Comparison of ENCODE assay signal across 18 cellular contexts in the genomic region with DNA sequence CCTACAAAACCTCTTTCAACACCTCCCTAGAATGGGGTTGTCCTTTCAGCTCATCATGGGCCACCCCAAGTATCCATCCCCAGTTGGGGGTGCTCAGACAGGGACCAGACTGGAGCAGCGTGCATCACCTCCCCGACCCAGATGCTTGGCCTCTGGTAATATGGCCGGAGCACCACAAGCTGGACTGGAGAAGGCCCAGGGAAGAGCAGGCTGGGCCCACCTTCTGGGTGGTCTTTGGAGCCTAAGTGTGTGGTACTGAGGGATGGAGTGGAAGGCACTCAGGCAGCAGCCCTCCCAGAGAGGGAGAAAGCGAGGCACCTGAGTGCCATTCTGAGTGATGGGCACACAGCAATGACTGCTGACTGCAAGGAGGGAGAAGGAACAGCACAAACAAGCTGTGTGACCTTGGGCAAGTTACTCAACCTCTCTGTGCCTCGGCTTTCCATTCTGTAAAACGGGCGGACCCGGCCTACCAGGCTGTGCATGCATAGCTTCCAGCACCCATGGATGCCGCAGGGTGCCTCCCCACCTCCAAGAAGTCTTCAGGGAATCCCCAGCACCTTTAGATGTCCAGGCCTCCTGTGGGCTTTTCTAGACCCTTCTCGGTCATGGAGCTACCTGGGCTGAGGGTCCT.
A peak's percentile ranks its signal among the peaks of the same experiment; 100 is the strongest.
DNase-seq lines count a peak whose midpoint lies in the region; ATAC-seq, FAIRE-seq and TF ChIP-seq lines count a peak whose summit lies in the region.
"Had no signal": no experiment of that assay in that cellular context is flagged by ENCODE, and none has a peak within 500 bp of the region (broad histone marks: within the 10 kb centered on the region; RNA-seq: fewer than 3 reads in every experiment).

No MANE protein-coding gene starts in this region.

- ATAC-seq in SK-N-SH treated with all-trans-retinoic acid at 6 μM for 48 hours (no peak), HepG2 (no peak), right lobe of liver (no peak), GM18861 (IDR thresholded peaks at IDR 0.05; ENCODE audit: unreplicated experiment) (no peak)
- ATAC-seq: A549 had no signal

- no peak for TF ChIP-seq CTCF in SK-N-SH (IDR thresholded peaks at IDR 0.05)
- TF ChIP-seq CTCF in HepG2 (CRISPR knock-in tag; IDR thresholded peaks at IDR 0.05): no peak
- TF ChIP-seq CTCF in right lobe of liver (IDR thresholded peaks at IDR 0.05): no peak
- TF ChIP-seq CTCF in H1 (IDR thresholded peaks at IDR 0.05; ENCODE audit: control extremely low read depth in 1 of 3, insufficient read depth in 1 of 3, low read depth in 1 of 3, low read length in 3 of 3): no peak
- TF ChIP-seq CTCF in neural progenitor cell (IDR thresholded peaks at IDR 0.05): no peak

- H3K36me3 Mint-ChIP-seq in neural progenitor cell: peaks cover 4% of the 10 kb centered on the region
- H3K36me3 Mint-ChIP-seq: CD14-positive monocyte; CD4-positive, alpha-beta memory T cell had no signal

- no peak overlapping the region for H2AK5ac ChIP-seq in H1 (ENCODE audit: low read depth, low read length)

- no peak for TF ChIP-seq RAD21 in SK-N-SH (IDR thresholded peaks at IDR 0.05; ENCODE audit: low read length)
- no peak for TF ChIP-seq RAD21 in HepG2 (CRISPR knock-in tag; IDR thresholded peaks at IDR 0.05)
- TF ChIP-seq RAD21 in H1 (IDR thresholded peaks at IDR 0.05 in 1 of 2, conservative IDR thresholded peaks at IDR 0.05 in 1 of 2; ENCODE audit: low read depth in 2 of 2, low read length in 2 of 2): no peak

- H4K20me1 ChIP-seq in SK-N-SH (ENCODE audit: insufficient read depth) (no peaks in the 10 kb centered on the region), HepG2 (ENCODE audit: insufficient read depth, low read length) (no peaks in the 10 kb centered on the region), H1 (replicated peaks in 1 of 2; ENCODE audit: control insufficient read depth in 1 of 2, insufficient read depth in 2 of 2, low read length in 2 of 2) (no peaks in the 10 kb centered on the region), neural progenitor cell (ENCODE audit: low read depth) (no peaks in the 10 kb centered on the region)

- H4K8ac ChIP-seq in H1 (ENCODE audit: extremely low read depth, insufficient read depth, low read length): no peak overlapping the region

- H3K36me3 ChIP-seq in SK-N-SH (replicated peaks in 1 of 2; ENCODE audit: control insufficient read depth in 1 of 2, insufficient read depth in 2 of 2, low read length in 1 of 2) (no peaks in the 10 kb centered on the region), HepG2 (replicated peaks in 1 of 2; ENCODE audit: control insufficient read depth in 1 of 2, insufficient read depth in 2 of 2, low read length in 2 of 2) (no peaks in the 10 kb centered on the region), right lobe of liver (no peaks in the 10 kb centered on the region), H1 (ENCODE audit: control insufficient read depth in 2 of 4, insufficient read depth in 4 of 4, low read length in 3 of 4) (no peaks in the 10 kb centered on the region), neural progenitor cell (no peaks in the 10 kb centered on the region)

- no peak overlapping the region for H3K4me2 ChIP-seq in SK-N-SH
- H3K4me2 ChIP-seq in HepG2 (ENCODE audit: low read depth, low read length): no peak overlapping the region
- no peak overlapping the region for H3K4me2 ChIP-seq in H1 (ENCODE audit: insufficient read depth in 1 of 2, low read depth in 2 of 2, low read length in 2 of 2)
- H3K4me2 ChIP-seq in neural progenitor cell: no peak overlapping the region
- H3K4me2 ChIP-seq: A549 had no signal

- no peaks in the 10 kb centered on the region; a peak in 1 of 4 replicates for H3K4me1 ChIP-seq in SK-N-SH (ENCODE audit: control insufficient read depth in 1 of 2, insufficient read depth in 2 of 2, low read depth in 1 of 2, low read length in 1 of 2)
- no peaks in the 10 kb centered on the region for H3K4me1 ChIP-seq in HepG2 (ENCODE audit: insufficient read depth, low read length)
- H3K4me1 ChIP-seq in right lobe of liver: no peaks in the 10 kb centered on the region
- H3K4me1 ChIP-seq in H1 (replicated peaks in 1 of 4; ENCODE audit: control insufficient read depth in 3 of 4, insufficient read depth in 4 of 4, low read length in 3 of 4): peaks cover 0 to 3% (median 0%) of the 10 kb centered on the region in 4 experiments; a peak in 3 of 7 replicates
- H3K4me1 ChIP-seq in neural progenitor cell: peaks cover 34% of the 10 kb centered on the region
- H3K4me1 ChIP-seq: A549 had no signal

- DNase-seq in SK-N-SH: no peak
- DNase-seq in HepG2 (ENCODE audit: low spot score): no peak
- DNase-seq in right lobe of liver: no peak
- DNase-seq in H1 (ENCODE audit: low read depth in 1 of 2, low spot score in 2 of 2): no peak
- no peak for DNase-seq in neural progenitor cell (ENCODE audit: low spot score)
- no peak for DNase-seq in posterior vena cava (ENCODE audit: low spot score)
- DNase-seq: AML-193; CD4-positive, alpha-beta memory T cell; DMS153; DMS79 treated with DMSO at 0.1 percent for 48 hours; GF-D8; GOT3; H9 had no signal

- H3K23ac ChIP-seq in H1 (ENCODE audit: insufficient read length): no peak overlapping the region

- TF ChIP-seq EP300 in SK-N-SH (IDR thresholded peaks at IDR 0.05; ENCODE audit: borderline replicate concordance in 1 of 2, low read depth in 1 of 2, low read length in 1 of 2): no peak
- TF ChIP-seq EP300 in HepG2 (IDR thresholded peaks at IDR 0.05; ENCODE audit: low read depth in 2 of 2, low read length in 2 of 2): no peak
- no peak for TF ChIP-seq EP300 in HepG2 (CRISPR knock-in tag; IDR thresholded peaks at IDR 0.05; ENCODE audit: borderline replicate concordance)
- TF ChIP-seq EP300 in H1 (IDR thresholded peaks at IDR 0.05; ENCODE audit: borderline replicate concordance in 1 of 2, low read depth in 2 of 2, low read length in 2 of 2): no peak

- H2BK12ac ChIP-seq in H1 (ENCODE audit: low read depth, low read length): no peak overlapping the region

- H3K9me2 ChIP-seq in SK-N-SH: no peaks in the 10 kb centered on the region

- POLR2A ChIA-PET in SK-N-SH (lab: Yijun Ruan, JAX): no interaction called here
- POLR2A ChIA-PET in HepG2 (lab: Yijun Ruan, JAX): no interaction called here
- POLR2A ChIA-PET in H1 (lab: Charles Lee; ENCODE audit: partially characterized antibody): interaction anchor here (1.0 kb wide), 1 partner anchor 292 kb away, joined by 3 read pairs; no protein-coding TSS in a partner anchor

- H2BK15ac ChIP-seq in H1 (ENCODE audit: low read length): no peak overlapping the region

- peak overlapping the region; percentile 85 for H3K27ac Mint-ChIP-seq in neural progenitor cell
- H3K27ac Mint-ChIP-seq: H9 had no signal

- in situ Hi-C loops in HepG2 (cut with HindIII; ENCODE audit: extremely low pct_ligation_motif_present, low pct_unique_long_range_greater_than_20kb): no loop called here

- no peak overlapping the region for H3K4ac ChIP-seq in H1 (replicated peaks; ENCODE audit: insufficient read length, low read depth, low read length)

- 82% methylated on average over 6 of the region's 10 CpGs for WGBS in SK-N-SH (ENCODE audit: low lambda C conversion rate)
- WGBS in HepG2 (ENCODE audit: low lambda C conversion rate): 93% methylated on average over 3 of the region's 10 CpGs
- 93% methylated on average over 5 of the region's 10 CpGs for WGBS in right lobe of liver (ENCODE audit: insufficient coverage, low coverage, low lambda C conversion rate, missing lambda C conversion rate)
- 87% methylated on average over 9 of the region's 10 CpGs; no CpG with 5 or more reads in 1 of the 2 experiments for WGBS in H1 (ENCODE audit: extremely low coverage in 1 of 2, insufficient coverage in 1 of 2, insufficient read length in 1 of 2, insufficient replicate concordance in 2 of 2, low coverage in 1 of 2, low lambda C conversion rate in 2 of 2, missing lambda C conversion rate in 1 of 2), 2 experiments

- no peak overlapping the region for H3K27ac ChIP-seq in SK-N-SH (ENCODE audit: low read depth in 2 of 2, low read length in 1 of 2)
- no peak overlapping the region for H3K27ac ChIP-seq in HepG2 (ENCODE audit: extremely low read length, insufficient read depth, low read length)
- no peak overlapping the region for H3K27ac ChIP-seq in right lobe of liver
- H3K27ac ChIP-seq in H1 (ENCODE audit: low read depth, low read length): no peak overlapping the region
- H3K27ac ChIP-seq in neural progenitor cell: no peak overlapping the region
- H3K27ac ChIP-seq: 22Rv1, A549 had no signal

- H3K27me3 ChIP-seq in SK-N-SH (ENCODE audit: insufficient read depth) (no peaks in the 10 kb centered on the region), HepG2 (ENCODE audit: control insufficient read depth in 1 of 2, insufficient read depth in 2 of 2, low read length in 2 of 2) (no peaks in the 10 kb centered on the region), right lobe of liver (no peaks in the 10 kb centered on the region), H1 (replicated peaks in 1 of 4; ENCODE audit: control insufficient read depth in 3 of 4, extremely low read depth in 1 of 4, insufficient read depth in 3 of 4, low read length in 3 of 4) (no peaks in the 10 kb centered on the region; a peak in 2 of 7 replicates), neural progenitor cell (no peaks in the 10 kb centered on the region)

- no peak overlapping the region for H3K14ac ChIP-seq in H1 (ENCODE audit: insufficient read length)

- H3K4me1 Mint-ChIP-seq in neural progenitor cell: peaks cover 39% of the 10 kb centered on the region
- H3K4me1 Mint-ChIP-seq: CD4-positive, alpha-beta memory T cell had no signal

- no peak overlapping the region for H3K56ac ChIP-seq in H1 (replicated peaks; ENCODE audit: insufficient read length, low read depth, low read length)

- no peak overlapping the region for H3K18ac ChIP-seq in H1 (ENCODE audit: extremely low read depth, low read length)

- H3K4me3 Mint-ChIP-seq in neural progenitor cell: peak overlapping the region; percentile 57
- H3K4me3 Mint-ChIP-seq: CD14-positive monocyte; CD4-positive, alpha-beta memory T cell; H9 had no signal

- no peak overlapping the region for H2BK5ac ChIP-seq in H1 (ENCODE audit: low read depth, low read length)

- H2BK20ac ChIP-seq in H1 (ENCODE audit: low read length): no peak overlapping the region

- H3K4me3 ChIP-seq in SK-N-SH (ENCODE audit: low read depth in 2 of 2, low read length in 1 of 2) (no peak overlapping the region), HepG2 (replicated peaks in 1 of 3; ENCODE audit: insufficient read depth in 1 of 3, low read depth in 2 of 3, low read length in 3 of 3) (no peak overlapping the region), right lobe of liver (no peak overlapping the region), H1 (ENCODE audit: extremely low read depth in 1 of 4, insufficient read depth in 2 of 4, low read depth in 3 of 4, low read length in 4 of 4) (no peak overlapping the region), neural progenitor cell (no peak overlapping the region)
- H3K4me3 ChIP-seq: A549 had no signal

- peaks cover 12% of the 10 kb centered on the region for H3K27me3 Mint-ChIP-seq in neural progenitor cell (ENCODE audit: insufficient read depth, low read depth)
- H3K27me3 Mint-ChIP-seq: CD4-positive, alpha-beta memory T cell had no signal

- H3K9ac ChIP-seq in SK-N-SH: no peak overlapping the region
- H3K9ac ChIP-seq in HepG2 (ENCODE audit: insufficient read depth, low read depth, low read length): no peak overlapping the region
- no peak overlapping the region for H3K9ac ChIP-seq in H1 (replicated peaks in 1 of 4; ENCODE audit: extremely low read depth in 1 of 4, low read depth in 3 of 4, low read length in 3 of 4)
- no peak overlapping the region for H3K9ac ChIP-seq in neural progenitor cell

- peaks cover 4% of the 10 kb centered on the region for H3K23me2 ChIP-seq in H1 (ENCODE audit: low read depth, low read length)

- TF ChIP-seq POLR2A in HepG2 (IDR thresholded peaks at IDR 0.05; ENCODE audit: insufficient read depth in 1 of 2, low read depth in 2 of 2, low read length in 2 of 2) (no peak), right lobe of liver (IDR thresholded peaks at IDR 0.05) (no peak), H1 (IDR thresholded peaks at IDR 0.05; ENCODE audit: control extremely low read depth in 1 of 2, low read depth in 2 of 2, low read length in 2 of 2) (no peak)

- no peak overlapping the region for H2BK120ac ChIP-seq in H1 (replicated peaks; ENCODE audit: low read depth, low read length)

- CTCF ChIA-PET in SK-N-SH (lab: Yijun Ruan, JAX) (interaction anchor here (0.9 kb wide), 1 partner anchor 415 kb away, joined by 3 read pairs; no protein-coding TSS in a partner anchor), HepG2 (lab: Yijun Ruan, JAX; ENCODE audit: low intra/inter-chr PET ratio, low total read pairs) (no interaction called here), H1 (lab: Charles Lee; ENCODE audit: partially characterized antibody) (interaction anchor here (0.9 to 1.6 kb wide), 7 partner anchors 8 to 188 kb away, joined by 3 to 8 read pairs (median 4); no protein-coding TSS in a partner anchor)

- H3K79me2 ChIP-seq in SK-N-SH (ENCODE audit: insufficient read depth) (no peaks in the 10 kb centered on the region), HepG2 (ENCODE audit: insufficient read depth, low read length) (no peaks in the 10 kb centered on the region), H1 (ENCODE audit: control insufficient read depth in 1 of 2, insufficient read depth in 2 of 2, low read length in 2 of 2) (no peaks in the 10 kb centered on the region), neural progenitor cell (ENCODE audit: low read depth) (no peaks in the 10 kb centered on the region)

- H3F3A ChIP-seq in SK-N-SH (replicated peaks; ENCODE audit: insufficient read depth) (no peaks in the 10 kb centered on the region), neural progenitor cell (ENCODE audit: low read depth) (no peaks in the 10 kb centered on the region)

- BruUV-seq in HepG2 (replicated peaks; lab: Mats Ljungman, UMichigan): no TSS peak

- H3K9me3 ChIP-seq in SK-N-SH: no peaks in the 10 kb centered on the region
- H3K9me3 ChIP-seq in HepG2 (ENCODE audit: low read length): no peaks in the 10 kb centered on the region
- no peaks in the 10 kb centered on the region for H3K9me3 ChIP-seq in right lobe of liver
- H3K9me3 ChIP-seq in H1 (ENCODE audit: insufficient read depth in 2 of 2, low read depth in 1 of 2, low read length in 1 of 2): no peaks in the 10 kb centered on the region; a peak in 1 of 4 replicates
- H3K9me3 ChIP-seq in neural progenitor cell (ENCODE audit: low read depth): no peaks in the 10 kb centered on the region
- H3K9me3 ChIP-seq: A549 had no signal

- intact Hi-C loops in HepG2 (cut with micrococcal nuclease; ENCODE audit: unreplicated experiment) (no loop called here), right lobe of liver (cut with DNase I) (loop anchor here in 1 of 2 donors (10.0 kb wide), 1 partner anchor 247 kb away; no protein-coding TSS in a partner anchor), posterior vena cava (cut with DNase I) (loop anchor here in 1 of 2 donors (10.0 kb wide), 1 partner anchor 397 kb away; no protein-coding TSS in a partner anchor)

- H4K5ac ChIP-seq in H1 (ENCODE audit: insufficient read length, low read depth, low read length): no peak overlapping the region

- H3K79me1 ChIP-seq in H1 (ENCODE audit: low read depth, low read length): no peaks in the 10 kb centered on the region

- H3K9me3 Mint-ChIP-seq in neural progenitor cell: peaks cover 4% of the 10 kb centered on the region
- H3K9me3 Mint-ChIP-seq: H9 had no signal

- no peak overlapping the region for H4K91ac ChIP-seq in H1 (replicated peaks; ENCODE audit: insufficient read length, low read length)

- FAIRE-seq in HepG2 (lab: Jason Lieb, UNC) (no peak), H1 (lab: Jason Lieb, UNC) (no peak)
- FAIRE-seq: A549 had no signal

- no peak overlapping the region for H2AFZ ChIP-seq in SK-N-SH (ENCODE audit: low read depth)
- H2AFZ ChIP-seq in HepG2 (ENCODE audit: low read length): no peak overlapping the region
- H2AFZ ChIP-seq in H1 (ENCODE audit: low read length): no peak overlapping the region
- H2AFZ ChIP-seq in neural progenitor cell (replicated peaks): no peak overlapping the region
